In the genomic region with DNA sequence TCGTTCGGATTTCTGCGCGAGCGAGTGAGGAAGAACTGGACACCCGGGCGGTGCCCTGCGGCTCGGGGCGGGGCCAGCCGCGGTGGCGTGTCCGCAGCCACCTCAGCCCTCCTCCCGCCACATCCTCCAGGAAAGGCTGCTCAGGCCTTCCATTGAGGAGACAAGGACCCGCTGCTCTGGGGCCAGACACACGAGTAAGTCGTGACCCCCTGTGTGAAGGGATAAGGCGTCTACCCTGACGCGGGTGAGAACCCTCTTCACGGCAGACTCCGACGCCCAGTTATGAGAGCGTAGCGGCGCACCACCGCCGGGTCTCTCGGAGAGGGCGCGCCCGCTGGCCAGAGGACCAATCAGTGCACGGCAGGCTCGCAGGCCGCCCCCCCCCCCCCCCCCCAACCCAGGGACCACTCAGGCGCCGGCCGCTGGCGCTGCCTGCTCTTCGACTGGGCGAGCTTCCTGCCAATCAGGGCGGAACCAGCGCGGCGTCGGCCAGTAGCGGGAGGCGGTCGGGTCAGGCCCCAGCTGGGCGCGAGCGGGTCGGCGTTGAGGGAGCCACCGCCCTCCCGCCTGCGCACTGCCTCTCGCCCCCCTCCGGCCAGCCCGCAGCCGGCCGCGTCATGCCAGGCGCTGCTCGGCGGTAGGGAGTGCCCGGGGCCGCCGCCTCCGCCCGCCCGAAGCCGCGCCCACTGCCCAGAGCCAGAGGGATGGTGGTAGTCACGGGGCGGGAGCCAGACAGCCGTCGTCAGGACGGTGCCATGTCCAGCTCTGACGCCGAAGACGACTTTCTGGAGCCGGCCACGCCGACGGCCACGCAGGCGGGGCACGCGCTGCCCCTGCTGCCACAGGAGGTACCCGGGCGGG, we compare ENCODE assay signal across 1 cellular context.
A peak's percentile ranks its signal among the peaks of the same experiment; 100 is the strongest.
TF ChIP-seq lines count a peak whose summit lies in the region.

Gene KCTD7, plus strand, starts transcription at position 521 of the 861 bp plus-strand sequence. Its CDS starts 184 bp downstream, at position 705.

TF ChIP-seq in HepG2, 621 proteins besides CTCF, POLR2A, EP300 and RAD21 (continued from another document and continues in another):
- TF ChIP-seq, protein P1, sequence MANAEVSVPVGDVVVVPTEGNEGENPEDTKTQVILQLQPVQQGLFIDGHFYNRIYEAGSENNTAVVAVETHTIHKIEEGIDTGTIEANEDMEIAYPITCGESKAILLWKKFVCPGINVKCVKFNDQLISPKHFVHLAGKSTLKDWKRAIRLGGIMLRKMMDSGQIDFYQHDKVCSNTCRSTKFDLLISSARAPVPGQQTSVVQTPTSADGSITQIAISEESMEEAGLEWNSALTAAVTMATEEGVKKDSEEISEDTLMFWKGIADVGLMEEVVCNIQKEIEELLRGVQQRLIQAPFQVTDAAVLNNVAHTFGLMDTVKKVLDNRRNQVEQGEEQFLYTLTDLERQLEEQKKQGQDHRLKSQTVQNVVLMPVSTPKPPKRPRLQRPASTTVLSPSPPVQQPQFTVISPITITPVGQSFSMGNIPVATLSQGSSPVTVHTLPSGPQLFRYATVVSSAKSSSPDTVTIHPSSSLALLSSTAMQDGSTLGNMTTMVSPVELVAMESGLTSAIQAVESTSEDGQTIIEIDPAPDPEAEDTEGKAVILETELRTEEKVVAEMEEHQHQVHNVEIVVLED (CRISPR knock-in tag; IDR thresholded peaks at IDR 0.05; ENCODE audit: borderline replicate concordance) = peak; percentile 84
- TF ChIP-seq ZFP37 (CRISPR knock-in tag; IDR thresholded peaks at IDR 0.05; ENCODE audit: borderline replicate concordance) (no peak), ZMYM3 (CRISPR knock-in tag; IDR thresholded peaks at IDR 0.05) (no peak), RXRA (CRISPR knock-in tag; IDR thresholded peaks at IDR 0.05) (peak; percentile 23; the same call in 1 of the 2 replicates), ZNF232 (CRISPR knock-in tag; IDR thresholded peaks at IDR 0.05; ENCODE audit: borderline replicate concordance) (peak; percentile 33; the same call in 1 of the 2 replicates), KMT2B (CRISPR knock-in tag; IDR thresholded peaks at IDR 0.05) (peak; percentile 59; the same call in 1 of the 2 replicates), MLLT10 (CRISPR knock-in tag; IDR thresholded peaks at IDR 0.05) (no peak), MTERF4 (CRISPR knock-in tag; IDR thresholded peaks at IDR 0.05) (peak; percentile 86), SP5 (CRISPR knock-in tag; IDR thresholded peaks at IDR 0.05; ENCODE audit: borderline replicate concordance, low read depth) (0 out of 2 replicates have a peak, but pooled peaks have one; percentile 10), NR2C2 (CRISPR knock-in tag; IDR thresholded peaks at IDR 0.05; ENCODE audit: borderline replicate concordance) (peak; percentile 68), GLI4 (CRISPR knock-in tag; IDR thresholded peaks at IDR 0.05; ENCODE audit: borderline replicate concordance) (no peak), HNF1A (IDR thresholded peaks at IDR 0.05; ENCODE audit: low read depth) (no peak), HNF1A (CRISPR knock-in tag; IDR thresholded peaks at IDR 0.05; ENCODE audit: borderline replicate concordance) (peak; percentile 65; the same call in 1 of the 2 replicates), PAF1 (CRISPR knock-in tag; IDR thresholded peaks at IDR 0.05) (no peak), ZZZ3 (CRISPR knock-in tag; IDR thresholded peaks at IDR 0.05; ENCODE audit: borderline replicate concordance) (0 out of 2 replicates have a peak, but pooled peaks have one; percentile 30), ZNF354B (CRISPR knock-in tag; IDR thresholded peaks at IDR 0.05) (peak; percentile 72; the same call in 1 of the 2 replicates), RFX1 (IDR thresholded peaks at IDR 0.05) (no peak), ARNT2 (CRISPR knock-in tag; IDR thresholded peaks at IDR 0.05; ENCODE audit: low read depth) (peak; percentile 81; the same call in 1 of the 2 replicates), ZNF18 (CRISPR knock-in tag; IDR thresholded peaks at IDR 0.05; ENCODE audit: insufficient replicate concordance) (peak; percentile 85), HINFP (CRISPR knock-in tag; IDR thresholded peaks at IDR 0.05; ENCODE audit: low read depth) (peak; percentile 63; the same call in 1 of the 2 replicates), ZNF816 (CRISPR knock-in tag; IDR thresholded peaks at IDR 0.05; ENCODE audit: borderline replicate concordance) (no peak), RELA (CRISPR knock-in tag; IDR thresholded peaks at IDR 0.05) (0 out of 2 replicates have a peak, but pooled peaks have one; percentile 43), E2F2 (CRISPR knock-in tag; IDR thresholded peaks at IDR 0.05; ENCODE audit: borderline replicate concordance) (no peak), HES4 (CRISPR knock-in tag; IDR thresholded peaks at IDR 0.05; ENCODE audit: borderline replicate concordance) (no peak; the same call in 1 of the 2 replicates), CENPT (CRISPR knock-in tag; IDR thresholded peaks at IDR 0.05; ENCODE audit: low read depth) (peak; percentile 59; the same call in 1 of the 2 replicates), ZEB1 (IDR thresholded peaks at IDR 0.05; ENCODE audit: insufficient replicate concordance, low read depth) (peak; percentile 8), FOXK2 (IDR thresholded peaks at IDR 0.05) (no peak), ZSCAN29 (CRISPR knock-in tag; conservative IDR thresholded peaks at IDR 0.05) (peak; percentile 56; the same call in 1 of the 2 replicates), ZNF296 (CRISPR knock-in tag; conservative IDR thresholded peaks at IDR 0.05) (no peak), ZNF331 (CRISPR knock-in tag; IDR thresholded peaks at IDR 0.05) (peak; percentile 70), ZNF572 (CRISPR knock-in tag; IDR thresholded peaks at IDR 0.05) (0 out of 2 replicates have a peak, but pooled peaks have one; percentile 74)
- TF ChIP-seq, protein P2, sequence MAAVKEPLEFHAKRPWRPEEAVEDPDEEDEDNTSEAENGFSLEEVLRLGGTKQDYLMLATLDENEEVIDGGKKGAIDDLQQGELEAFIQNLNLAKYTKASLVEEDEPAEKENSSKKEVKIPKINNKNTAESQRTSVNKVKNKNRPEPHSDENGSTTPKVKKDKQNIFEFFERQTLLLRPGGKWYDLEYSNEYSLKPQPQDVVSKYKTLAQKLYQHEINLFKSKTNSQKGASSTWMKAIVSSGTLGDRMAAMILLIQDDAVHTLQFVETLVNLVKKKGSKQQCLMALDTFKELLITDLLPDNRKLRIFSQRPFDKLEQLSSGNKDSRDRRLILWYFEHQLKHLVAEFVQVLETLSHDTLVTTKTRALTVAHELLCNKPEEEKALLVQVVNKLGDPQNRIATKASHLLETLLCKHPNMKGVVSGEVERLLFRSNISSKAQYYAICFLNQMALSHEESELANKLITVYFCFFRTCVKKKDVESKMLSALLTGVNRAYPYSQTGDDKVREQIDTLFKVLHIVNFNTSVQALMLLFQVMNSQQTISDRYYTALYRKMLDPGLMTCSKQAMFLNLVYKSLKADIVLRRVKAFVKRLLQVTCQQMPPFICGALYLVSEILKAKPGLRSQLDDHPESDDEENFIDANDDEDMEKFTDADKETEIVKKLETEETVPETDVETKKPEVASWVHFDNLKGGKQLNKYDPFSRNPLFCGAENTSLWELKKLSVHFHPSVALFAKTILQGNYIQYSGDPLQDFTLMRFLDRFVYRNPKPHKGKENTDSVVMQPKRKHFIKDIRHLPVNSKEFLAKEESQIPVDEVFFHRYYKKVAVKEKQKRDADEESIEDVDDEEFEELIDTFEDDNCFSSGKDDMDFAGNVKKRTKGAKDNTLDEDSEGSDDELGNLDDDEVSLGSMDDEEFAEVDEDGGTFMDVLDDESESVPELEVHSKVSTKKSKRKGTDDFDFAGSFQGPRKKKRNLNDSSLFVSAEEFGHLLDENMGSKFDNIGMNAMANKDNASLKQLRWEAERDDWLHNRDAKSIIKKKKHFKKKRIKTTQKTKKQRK (IDR thresholded peaks at IDR 0.05; ENCODE audit: low read length) = no peak
- TF ChIP-seq, protein P3, sequence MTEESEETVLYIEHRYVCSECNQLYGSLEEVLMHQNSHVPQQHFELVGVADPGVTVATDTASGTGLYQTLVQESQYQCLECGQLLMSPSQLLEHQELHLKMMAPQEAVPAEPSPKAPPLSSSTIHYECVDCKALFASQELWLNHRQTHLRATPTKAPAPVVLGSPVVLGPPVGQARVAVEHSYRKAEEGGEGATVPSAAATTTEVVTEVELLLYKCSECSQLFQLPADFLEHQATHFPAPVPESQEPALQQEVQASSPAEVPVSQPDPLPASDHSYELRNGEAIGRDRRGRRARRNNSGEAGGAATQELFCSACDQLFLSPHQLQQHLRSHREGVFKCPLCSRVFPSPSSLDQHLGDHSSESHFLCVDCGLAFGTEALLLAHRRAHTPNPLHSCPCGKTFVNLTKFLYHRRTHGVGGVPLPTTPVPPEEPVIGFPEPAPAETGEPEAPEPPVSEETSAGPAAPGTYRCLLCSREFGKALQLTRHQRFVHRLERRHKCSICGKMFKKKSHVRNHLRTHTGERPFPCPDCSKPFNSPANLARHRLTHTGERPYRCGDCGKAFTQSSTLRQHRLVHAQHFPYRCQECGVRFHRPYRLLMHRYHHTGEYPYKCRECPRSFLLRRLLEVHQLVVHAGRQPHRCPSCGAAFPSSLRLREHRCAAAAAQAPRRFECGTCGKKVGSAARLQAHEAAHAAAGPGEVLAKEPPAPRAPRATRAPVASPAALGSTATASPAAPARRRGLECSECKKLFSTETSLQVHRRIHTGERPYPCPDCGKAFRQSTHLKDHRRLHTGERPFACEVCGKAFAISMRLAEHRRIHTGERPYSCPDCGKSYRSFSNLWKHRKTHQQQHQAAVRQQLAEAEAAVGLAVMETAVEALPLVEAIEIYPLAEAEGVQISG (CRISPR knock-in tag; IDR thresholded peaks at IDR 0.05) = peak; percentile 59
